In the genomic region with DNA sequence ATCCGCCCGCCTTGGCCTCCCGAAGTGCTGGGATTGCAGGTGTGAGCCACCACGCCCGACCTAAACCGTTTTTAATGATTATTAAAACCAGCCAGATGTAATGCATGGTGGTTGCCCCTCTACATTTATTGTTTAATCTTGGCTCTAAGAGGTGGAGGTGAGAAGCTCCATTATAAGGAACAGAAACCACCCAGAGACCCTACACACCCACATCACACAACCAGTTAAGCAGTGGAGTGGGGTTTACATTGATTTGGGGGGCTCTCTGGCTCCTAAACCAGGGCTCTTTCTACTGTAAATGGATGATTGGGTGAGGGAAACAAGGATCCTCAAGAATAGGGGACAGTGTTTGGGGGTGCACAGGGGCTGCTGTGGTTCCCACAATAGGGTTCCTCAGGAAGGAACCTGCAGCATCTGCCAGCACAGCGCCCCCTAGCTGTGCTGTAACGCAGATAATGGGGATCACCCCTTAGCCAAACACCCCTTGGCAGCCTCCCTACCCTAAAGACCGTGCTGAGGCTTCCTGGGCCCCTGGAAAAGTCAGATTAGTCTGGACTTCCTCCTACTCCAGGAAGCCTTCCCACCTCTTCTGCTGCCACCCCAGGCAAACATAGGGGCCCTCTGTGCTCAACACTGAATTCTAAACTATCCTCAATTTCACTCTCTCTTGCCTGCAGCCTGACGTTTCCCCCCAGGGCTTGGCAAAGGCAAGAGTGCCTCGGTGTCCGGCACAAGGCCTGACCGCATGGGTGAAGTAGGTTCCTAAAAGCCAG, we compare ENCODE assay signal across 8 cellular contexts.
A peak's percentile ranks its signal among the peaks of the same experiment; 100 is the strongest.
DNase-seq lines count a peak whose midpoint lies in the region; FAIRE-seq and TF ChIP-seq lines count a peak whose summit lies in the region.

No MANE protein-coding gene starts in this region.

- no peak overlapping the region for H3K27ac ChIP-seq in parathyroid adenoma

- H3K9me3 ChIP-seq in parathyroid adenoma (ENCODE audit: control insufficient read depth, low read length) = no peaks in the 10 kb centered on the region

- peak; percentile 62 for TF ChIP-seq CTCF in D721Med (IDR thresholded peaks at IDR 0.05; ENCODE audit: insufficient read depth, missing control alignments)
- peak; percentile 50 for TF ChIP-seq CTCF in parathyroid adenoma (IDR thresholded peaks at IDR 0.05)

- H3K79me2 ChIP-seq in parathyroid adenoma = no peaks in the 10 kb centered on the region

- H3K4me2 ChIP-seq in parathyroid adenoma (ENCODE audit: low read length) = no peak overlapping the region

- H3K9ac ChIP-seq in parathyroid adenoma = no peak overlapping the region

- no peak overlapping the region for H3K4me3 ChIP-seq in parathyroid adenoma (ENCODE audit: low read depth, low read length)

- no peaks in the 10 kb centered on the region for H3K4me1 ChIP-seq in parathyroid adenoma

- DNase-seq in D721Med (ENCODE audit: insufficient read length, low spot score) (no peak), MV-4-11 (lab: John Stamatoyannopoulos, UW) (peak; percentile 16), activated T-cell treated with anti-CD3 and anti-CD28 coated beads for 24 hours (ENCODE audit: low read depth) (peak; percentile 49), fibroblast of gingiva (ENCODE audit: low read depth) (peak; percentile 14), NCI-H2081 (lab: John Stamatoyannopoulos, UW) (no peak), kidney glomerular epithelial cell (lab: John Stamatoyannopoulos, UW) (no peak), foreskin melanocyte (no peak)

- no peak for FAIRE-seq in D721Med (lab: Jason Lieb, UNC)

- no peaks in the 10 kb centered on the region for H3K36me3 ChIP-seq in parathyroid adenoma (ENCODE audit: control insufficient read depth, insufficient read depth, low read length)

- H2AFZ ChIP-seq in parathyroid adenoma = no peak overlapping the region

- no peaks in the 10 kb centered on the region for H3K27me3 ChIP-seq in parathyroid adenoma (ENCODE audit: control insufficient read depth, insufficient read depth, low read length)

Comparison
In these comparisons a context has a peak if more than half of its experiments do, and no peak if none do; other contexts are left out.
1. DNase-seq: peak in MV-4-11 (single experiment), activated T-cell treated with anti-CD3 and anti-CD28 coated beads for 24 hours (single experiment) and fibroblast of gingiva (single experiment); none in D721Med (single experiment), NCI-H2081 (0 of 2), kidney glomerular epithelial cell (single experiment) and foreskin melanocyte (single experiment).